2 cellular contexts compared by ENCODE assay signal in genomic region chr4:86033171-86033570, GRCh38.
TF ChIP-seq lines count a peak whose summit lies in the region.

No MANE protein-coding gene starts in this region.

TF ChIP-seq in HepG2, 621 proteins besides CTCF, POLR2A, EP300 and RAD21:
- no peak for TF ChIP-seq ZNF354B (CRISPR knock-in tag; IDR thresholded peaks at IDR 0.05)
- TF ChIP-seq BCL3 (CRISPR knock-in tag; IDR thresholded peaks at IDR 0.05): no peak
- no peak for TF ChIP-seq CCAR2 (optimal IDR thresholded peaks at IDR 0.05; ENCODE audit: low read depth, low read length)
- TF ChIP-seq, protein P1, sequence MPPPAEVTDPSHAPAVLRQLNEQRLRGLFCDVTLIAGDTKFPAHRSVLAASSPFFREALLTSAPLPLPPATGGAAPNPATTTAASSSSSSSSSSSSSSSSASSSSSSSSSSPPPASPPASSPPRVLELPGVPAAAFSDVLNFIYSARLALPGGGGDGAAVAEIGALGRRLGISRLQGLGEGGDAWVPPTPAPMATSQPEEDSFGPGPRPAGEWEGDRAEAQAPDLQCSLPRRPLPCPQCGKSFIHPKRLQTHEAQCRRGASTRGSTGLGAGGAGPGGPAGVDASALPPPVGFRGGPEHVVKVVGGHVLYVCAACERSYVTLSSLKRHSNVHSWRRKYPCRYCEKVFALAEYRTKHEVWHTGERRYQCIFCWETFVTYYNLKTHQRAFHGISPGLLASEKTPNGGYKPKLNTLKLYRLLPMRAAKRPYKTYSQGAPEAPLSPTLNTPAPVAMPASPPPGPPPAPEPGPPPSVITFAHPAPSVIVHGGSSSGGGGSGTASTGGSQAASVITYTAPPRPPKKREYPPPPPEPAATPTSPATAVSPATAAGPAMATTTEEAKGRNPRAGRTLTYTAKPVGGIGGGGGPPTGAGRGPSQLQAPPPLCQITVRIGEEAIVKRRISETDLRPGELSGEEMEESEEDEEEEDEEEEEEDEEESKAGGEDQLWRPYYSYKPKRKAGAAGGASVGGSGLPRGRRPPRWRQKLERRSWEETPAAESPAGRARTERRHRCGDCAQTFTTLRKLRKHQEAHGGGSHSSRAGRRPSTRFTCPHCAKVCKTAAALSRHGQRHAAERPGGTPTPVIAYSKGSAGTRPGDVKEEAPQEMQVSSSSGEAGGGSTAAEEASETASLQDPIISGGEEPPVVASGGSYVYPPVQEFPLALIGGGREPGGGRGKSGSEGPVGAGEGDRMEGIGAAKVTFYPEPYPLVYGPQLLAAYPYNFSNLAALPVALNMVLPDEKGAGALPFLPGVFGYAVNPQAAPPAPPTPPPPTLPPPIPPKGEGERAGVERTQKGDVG (CRISPR knock-in tag; IDR thresholded peaks at IDR 0.05; ENCODE audit: borderline replicate concordance): no peak
- no peak for TF ChIP-seq SOX13 (IDR thresholded peaks at IDR 0.05)
- TF ChIP-seq SOX13 (CRISPR knock-in tag; conservative IDR thresholded peaks at IDR 0.05 in 1 of 2, IDR thresholded peaks at IDR 0.05 in 1 of 2): no peak
- TF ChIP-seq TEF (CRISPR knock-in tag; IDR thresholded peaks at IDR 0.05): no peak
- no peak for TF ChIP-seq ZFP37 (CRISPR knock-in tag; IDR thresholded peaks at IDR 0.05; ENCODE audit: borderline replicate concordance)
- TF ChIP-seq FOSL1 (CRISPR knock-in tag; IDR thresholded peaks at IDR 0.05; ENCODE audit: borderline replicate concordance): no peak
- no peak for TF ChIP-seq ZNF234 (CRISPR knock-in tag; conservative IDR thresholded peaks at IDR 0.05)
- TF ChIP-seq ZNF263 (CRISPR knock-in tag; IDR thresholded peaks at IDR 0.05): no peak
- TF ChIP-seq CBFB (CRISPR knock-in tag; IDR thresholded peaks at IDR 0.05): no peak
- TF ChIP-seq HBP1 (CRISPR knock-in tag; IDR thresholded peaks at IDR 0.05; ENCODE audit: low read depth): no peak
- no peak for TF ChIP-seq MATR3 (CRISPR knock-in tag; IDR thresholded peaks at IDR 0.05)
- TF ChIP-seq FOXK2 (IDR thresholded peaks at IDR 0.05): no peak
- no peak for TF ChIP-seq SALL2 (CRISPR knock-in tag; IDR thresholded peaks at IDR 0.05)
- TF ChIP-seq SNRNP70 (IDR thresholded peaks at IDR 0.05; ENCODE audit: low read depth, low read length): no peak
TF ChIP-seq in HepG2: peak in this region for 0.

TF ChIP-seq in endothelial cell of umbilical vein, 7 proteins besides CTCF, POLR2A, EP300 and RAD21:
- TF ChIP-seq MYC (IDR thresholded peaks at IDR 0.05; ENCODE audit: low read depth, low read length) (no peak), GATA2 (IDR thresholded peaks at IDR 0.05; ENCODE audit: insufficient read depth, insufficient read length, low read depth, low read length) (no peak), FOS (IDR thresholded peaks at IDR 0.05; ENCODE audit: borderline replicate concordance, insufficient read depth, low read length) (no peak), POLR2AphosphoS5 (IDR thresholded peaks at IDR 0.05; ENCODE audit: insufficient read depth, low read depth, low read length) (no peak), MAX (IDR thresholded peaks at IDR 0.05; ENCODE audit: insufficient read depth, insufficient read length) (no peak), EZH2 (IDR thresholded peaks at IDR 0.05; ENCODE audit: borderline replicate concordance, low read depth, low read length, severe bottlenecking) (no peak)
